26 cellular contexts compared by ENCODE assay signal in genomic region chr5:154674029-154674428, GRCh38.
"Had no signal": no experiment of that assay in that cellular context is flagged by ENCODE, and none has a peak within 500 bp of the region (broad histone marks: within the 10 kb centered on the region; RNA-seq: fewer than 3 reads in every experiment).

No MANE protein-coding gene starts in this region.

- ATAC-seq: effector memory CD8-positive, alpha-beta T cell; esophagus mucosa; foreskin keratinocyte; gastrocnemius medialis; gastroesophageal sphincter; heart left ventricle; heart right ventricle had no signal

- H3K27me3 ChIP-seq: colonic mucosa, dorsolateral prefrontal cortex, esophagus muscularis mucosa, esophagus squamous epithelium, foreskin keratinocyte, gastrocnemius medialis, gastroesophageal sphincter, heart left ventricle, heart right ventricle had no signal

- H3K9me3 ChIP-seq: colonic mucosa, esophagus muscularis mucosa, esophagus squamous epithelium, gastrocnemius medialis, gastroesophageal sphincter had no signal

- DNase-seq: colonic mucosa; cortex of kidney; dermis blood vessel endothelial cell; dorsolateral prefrontal cortex; effector CD4-positive, alpha-beta T cell; effector CD8-positive, alpha-beta T cell; effector memory CD4-positive, alpha-beta T cell; effector memory CD8-positive, alpha-beta T cell; endodermal cell; erythroblast; esophagus squamous epithelium; foreskin keratinocyte; foreskin melanocyte; gastrocnemius medialis; glutamatergic neuron; head of caudate nucleus; heart left ventricle; heart right ventricle had no signal

- H3K4me1 ChIP-seq: colonic mucosa, esophagus squamous epithelium, foreskin keratinocyte, gastroesophageal sphincter had no signal

- FAIRE-seq: colon, endometrium, frontal cortex had no signal

- H3K4me3 ChIP-seq: colonic mucosa, coronary artery, dorsolateral prefrontal cortex, esophagus muscularis mucosa, esophagus squamous epithelium, gastrocnemius medialis, gastroesophageal sphincter, heart left ventricle, heart right ventricle had no signal

- H3K27ac ChIP-seq: colonic mucosa, coronary artery, dorsolateral prefrontal cortex, epithelial cell of prostate, esophagus muscularis mucosa, esophagus squamous epithelium, foreskin keratinocyte, gastrocnemius medialis, gastroesophageal sphincter, heart left ventricle, heart right ventricle had no signal

- H3K36me3 ChIP-seq: colonic mucosa, esophagus muscularis mucosa, esophagus squamous epithelium, gastrocnemius medialis, gastroesophageal sphincter, heart left ventricle, heart right ventricle had no signal
